1 cellular context compared by ENCODE assay signal in the genomic region with DNA sequence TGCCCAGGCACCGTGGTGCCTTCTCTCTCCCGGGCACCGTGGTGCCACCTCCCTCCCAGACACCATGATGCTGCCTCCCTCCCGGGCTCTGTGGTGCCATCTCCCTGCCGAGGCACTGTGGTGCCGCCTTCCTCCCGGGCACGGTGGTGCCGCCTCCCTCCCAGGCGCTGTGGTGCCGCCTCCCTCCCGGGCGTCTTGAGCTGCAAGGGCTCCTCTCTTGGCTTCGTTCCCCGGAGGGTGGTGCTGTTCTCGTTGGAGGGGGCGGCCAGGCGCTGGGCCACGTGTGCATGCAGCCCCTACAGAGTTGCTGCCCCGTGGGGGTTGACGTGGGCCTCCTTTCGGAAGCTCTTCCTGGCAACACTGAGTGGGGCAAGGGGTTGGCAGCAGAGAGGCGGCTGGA.
A peak's percentile ranks its signal among the peaks of the same experiment; 100 is the strongest.
TF ChIP-seq lines count a peak whose summit lies in the region.

No MANE protein-coding gene starts in this region.

TF ChIP-seq in K562, 482 proteins besides CTCF, POLR2A, EP300 and RAD21:
- TF ChIP-seq, protein P1, sequence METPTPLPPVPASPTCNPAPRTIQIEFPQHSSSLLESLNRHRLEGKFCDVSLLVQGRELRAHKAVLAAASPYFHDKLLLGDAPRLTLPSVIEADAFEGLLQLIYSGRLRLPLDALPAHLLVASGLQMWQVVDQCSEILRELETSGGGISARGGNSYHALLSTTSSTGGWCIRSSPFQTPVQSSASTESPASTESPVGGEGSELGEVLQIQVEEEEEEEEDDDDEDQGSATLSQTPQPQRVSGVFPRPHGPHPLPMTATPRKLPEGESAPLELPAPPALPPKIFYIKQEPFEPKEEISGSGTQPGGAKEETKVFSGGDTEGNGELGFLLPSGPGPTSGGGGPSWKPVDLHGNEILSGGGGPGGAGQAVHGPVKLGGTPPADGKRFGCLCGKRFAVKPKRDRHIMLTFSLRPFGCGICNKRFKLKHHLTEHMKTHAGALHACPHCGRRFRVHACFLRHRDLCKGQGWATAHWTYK (CRISPR knock-in tag; IDR thresholded peaks at IDR 0.05): no peak
- TF ChIP-seq, protein P2, sequence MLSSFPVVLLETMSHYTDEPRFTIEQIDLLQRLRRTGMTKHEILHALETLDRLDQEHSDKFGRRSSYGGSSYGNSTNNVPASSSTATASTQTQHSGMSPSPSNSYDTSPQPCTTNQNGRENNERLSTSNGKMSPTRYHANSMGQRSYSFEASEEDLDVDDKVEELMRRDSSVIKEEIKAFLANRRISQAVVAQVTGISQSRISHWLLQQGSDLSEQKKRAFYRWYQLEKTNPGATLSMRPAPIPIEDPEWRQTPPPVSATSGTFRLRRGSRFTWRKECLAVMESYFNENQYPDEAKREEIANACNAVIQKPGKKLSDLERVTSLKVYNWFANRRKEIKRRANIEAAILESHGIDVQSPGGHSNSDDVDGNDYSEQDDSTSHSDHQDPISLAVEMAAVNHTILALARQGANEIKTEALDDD (IDR thresholded peaks at IDR 0.05): no peak
- TF ChIP-seq POLR2G (IDR thresholded peaks at IDR 0.05; ENCODE audit: low read depth, low read length) (0 out of 2 replicates have a peak, but pooled peaks have one; percentile 26), TRIM24 (IDR thresholded peaks at IDR 0.05) (no peak)
- TF ChIP-seq, protein P3, sequence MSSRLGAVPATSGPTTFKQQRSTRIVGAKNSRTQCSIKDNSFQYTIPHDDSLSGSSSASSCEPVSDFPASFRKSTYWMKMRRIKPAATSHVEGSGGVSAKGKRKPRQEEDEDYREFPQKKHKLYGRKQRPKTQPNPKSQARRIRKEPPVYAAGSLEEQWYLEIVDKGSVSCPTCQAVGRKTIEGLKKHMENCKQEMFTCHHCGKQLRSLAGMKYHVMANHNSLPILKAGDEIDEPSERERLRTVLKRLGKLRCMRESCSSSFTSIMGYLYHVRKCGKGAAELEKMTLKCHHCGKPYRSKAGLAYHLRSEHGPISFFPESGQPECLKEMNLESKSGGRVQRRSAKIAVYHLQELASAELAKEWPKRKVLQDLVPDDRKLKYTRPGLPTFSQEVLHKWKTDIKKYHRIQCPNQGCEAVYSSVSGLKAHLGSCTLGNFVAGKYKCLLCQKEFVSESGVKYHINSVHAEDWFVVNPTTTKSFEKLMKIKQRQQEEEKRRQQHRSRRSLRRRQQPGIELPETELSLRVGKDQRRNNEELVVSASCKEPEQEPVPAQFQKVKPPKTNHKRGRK (tag; IDR thresholded peaks at IDR 0.05): no peak
TF ChIP-seq in K562: peak in this region for 1.
